In genomic region chr1:234840843-234841242, GRCh38 we compare ENCODE assay signal across 15 cellular contexts.
DNase-seq lines count a peak whose midpoint lies in the region; ATAC-seq and TF ChIP-seq lines count a peak whose summit lies in the region.
"Had no signal": no experiment of that assay in that cellular context is flagged by ENCODE, and none has a peak within 500 bp of the region (broad histone marks: within the 10 kb centered on the region; RNA-seq: fewer than 3 reads in every experiment).

No MANE protein-coding gene starts in this region.

- H3K4me1 Mint-ChIP-seq in T-helper 1 cell treated with Interleukin-12 subunit alpha and Interleukin-12 subunit beta and Interleukin-4 antibody, amounts not matched to agents 30 μg/mL and 1 μg/mL, for 36 hours (ENCODE audit: low read depth): peaks cover 76% of the 10 kb centered on the region
- H3K4me1 Mint-ChIP-seq in memory B cell (peaks cover 28% of the 10 kb centered on the region), osteocyte (ENCODE audit: unreplicated experiment) (peaks cover 45% of the 10 kb centered on the region)
- H3K4me1 Mint-ChIP-seq: endodermal cell had no signal

- POLR2A ChIA-PET in HEK293 (lab: Yijun Ruan, JAX): interaction anchor here (1.2 kb wide), 1 partner anchor 117 kb away, joined by 3 read pairs; no protein-coding TSS in a partner anchor

- TF ChIP-seq CTCF in HEK293 (tag by site-specific recombination; IDR thresholded peaks at IDR 0.05) (no peak), osteocyte (IDR thresholded peaks at IDR 0.05) (no peak)

- H3K27ac ChIP-seq in HEK293 (ENCODE audit: extremely low read depth, low read depth, low read length): no peak overlapping the region
- H3K27ac ChIP-seq: cardiac muscle cell had no signal

- no peaks in the 10 kb centered on the region for H3K27me3 Mint-ChIP-seq in T-helper 1 cell treated with Interleukin-12 subunit alpha and Interleukin-12 subunit beta and Interleukin-4 antibody, amounts not matched to agents 30 μg/mL and 1 μg/mL, for 36 hours (ENCODE audit: low read depth)
- no peaks in the 10 kb centered on the region for H3K27me3 Mint-ChIP-seq in memory B cell
- H3K27me3 Mint-ChIP-seq in osteocyte (ENCODE audit: unreplicated experiment): no peaks in the 10 kb centered on the region
- H3K27me3 Mint-ChIP-seq: activated naive CD4-positive, alpha-beta T cell treated with anti-CD3 and anti-CD28 coated beads, Interleukin-2, amount 50 U/mL, for 24 hours had no signal

- ATAC-seq in memory B cell (ENCODE audit: low read depth) (no peak), GM18909 (IDR thresholded peaks at IDR 0.05; ENCODE audit: poor library complexity, unreplicated experiment) (no peak)
- ATAC-seq: left ventricle myocardium superior had no signal

- H3K4me1 ChIP-seq in HEK293 (ENCODE audit: control insufficient read depth, insufficient read depth, low read length): peaks cover 10% of the 10 kb centered on the region; the same call in 1 of the 2 replicates
- H3K4me1 ChIP-seq: Caco-2 had no signal

- CTCF ChIA-PET in HEK293 (lab: Yijun Ruan, JAX): interaction anchor here (0.7 kb wide), 2 partner anchors 150 to 341 kb away, joined by 3 to 5 read pairs; no protein-coding TSS in a partner anchor

- DNase-seq in T-helper 1 cell: no peak
- peak; percentile 65 for DNase-seq in T1000 (lab: John Stamatoyannopoulos, UW)
- DNase-seq in memory B cell (ENCODE audit: low spot score in 2 of 2): no peak
- DNase-seq in cerebellum (ENCODE audit: low spot score): no peak
- DNase-seq in osteocyte (ENCODE audit: extremely low spot score, unreplicated experiment): no peak
- DNase-seq: Caco-2, left ventricle myocardium superior, naive B cell, NCI-H2029 had no signal

- H3K9me3 ChIP-seq in HEK293 (ENCODE audit: control insufficient read depth, insufficient read depth, low read depth, low read length): no peaks in the 10 kb centered on the region
- H3K9me3 ChIP-seq: Caco-2 had no signal

- no peak overlapping the region for H3K4me3 Mint-ChIP-seq in T-helper 1 cell treated with Interleukin-12 subunit alpha and Interleukin-12 subunit beta and Interleukin-4 antibody, amounts not matched to agents 30 μg/mL and 1 μg/mL, for 36 hours
- H3K4me3 Mint-ChIP-seq in memory B cell: no peak overlapping the region
- H3K4me3 Mint-ChIP-seq in osteocyte (ENCODE audit: unreplicated experiment): no peak overlapping the region
- H3K4me3 Mint-ChIP-seq: endodermal cell, naive B cell had no signal

- H3K36me3 ChIP-seq in HEK293 (ENCODE audit: control insufficient read depth in 2 of 2, insufficient read depth in 1 of 2, low read length in 2 of 2): no peaks in the 10 kb centered on the region
- H3K36me3 ChIP-seq: cardiac muscle cell had no signal

- no peak overlapping the region for H3K4me3 ChIP-seq in HEK293 (ENCODE audit: low read depth, low read length)
- H3K4me3 ChIP-seq: cardiac muscle cell had no signal

- H3K9me3 Mint-ChIP-seq in T-helper 1 cell treated with Interleukin-12 subunit alpha and Interleukin-12 subunit beta and Interleukin-4 antibody, amounts not matched to agents 30 μg/mL and 1 μg/mL, for 36 hours: no peaks in the 10 kb centered on the region
- peaks cover 1% of the 10 kb centered on the region for H3K9me3 Mint-ChIP-seq in memory B cell
- peaks cover 7% of the 10 kb centered on the region for H3K9me3 Mint-ChIP-seq in osteocyte (ENCODE audit: unreplicated experiment)
- H3K9me3 Mint-ChIP-seq: activated naive CD4-positive, alpha-beta T cell treated with anti-CD3 and anti-CD28 coated beads, Interleukin-2, amount 50 U/mL, for 24 hours; naive B cell had no signal

- peak overlapping the region; percentile 43 for H3K27ac Mint-ChIP-seq in T-helper 1 cell treated with Interleukin-12 subunit alpha and Interleukin-12 subunit beta and Interleukin-4 antibody, amounts not matched to agents 30 μg/mL and 1 μg/mL, for 36 hours
- H3K27ac Mint-ChIP-seq in memory B cell: peak overlapping the region; percentile 29
- no peak overlapping the region for H3K27ac Mint-ChIP-seq in osteocyte (ENCODE audit: unreplicated experiment)
- H3K27ac Mint-ChIP-seq: endodermal cell had no signal

- H3K36me3 Mint-ChIP-seq in T-helper 1 cell treated with Interleukin-12 subunit alpha and Interleukin-12 subunit beta and Interleukin-4 antibody, amounts not matched to agents 30 μg/mL and 1 μg/mL, for 36 hours (ENCODE audit: low read depth): no peaks in the 10 kb centered on the region
- H3K36me3 Mint-ChIP-seq in memory B cell (no peaks in the 10 kb centered on the region), osteocyte (ENCODE audit: unreplicated experiment) (peaks cover 3% of the 10 kb centered on the region)
- H3K36me3 Mint-ChIP-seq: activated naive CD4-positive, alpha-beta T cell treated with anti-CD3 and anti-CD28 coated beads, Interleukin-2, amount 50 U/mL, for 24 hours; naive B cell had no signal

TF ChIP-seq in HEK293, 187 proteins besides CTCF, POLR2A, EP300 and RAD21:
- TF ChIP-seq EGR2 (tag by site-specific recombination; IDR thresholded peaks at IDR 0.05; ENCODE audit: low read depth) (peak; percentile 39; the same call in 1 of the 2 replicates), YY2 (tag by site-specific recombination; IDR thresholded peaks at IDR 0.05) (0 out of 2 replicates have a peak, but pooled peaks have one; percentile 30), ZFHX2 (tag by site-specific recombination; conservative IDR thresholded peaks at IDR 0.05) (peak; percentile 66), ZNF510 (tag by site-specific recombination; IDR thresholded peaks at IDR 0.05; ENCODE audit: insufficient replicate concordance) (no peak), ELK4 (IDR thresholded peaks at IDR 0.05; ENCODE audit: borderline replicate concordance, low read depth, low read length) (no peak)
TF ChIP-seq in HEK293: peak in this region for 3.
